Comparison of ENCODE assay signal across 20 cellular contexts in the genomic region with DNA sequence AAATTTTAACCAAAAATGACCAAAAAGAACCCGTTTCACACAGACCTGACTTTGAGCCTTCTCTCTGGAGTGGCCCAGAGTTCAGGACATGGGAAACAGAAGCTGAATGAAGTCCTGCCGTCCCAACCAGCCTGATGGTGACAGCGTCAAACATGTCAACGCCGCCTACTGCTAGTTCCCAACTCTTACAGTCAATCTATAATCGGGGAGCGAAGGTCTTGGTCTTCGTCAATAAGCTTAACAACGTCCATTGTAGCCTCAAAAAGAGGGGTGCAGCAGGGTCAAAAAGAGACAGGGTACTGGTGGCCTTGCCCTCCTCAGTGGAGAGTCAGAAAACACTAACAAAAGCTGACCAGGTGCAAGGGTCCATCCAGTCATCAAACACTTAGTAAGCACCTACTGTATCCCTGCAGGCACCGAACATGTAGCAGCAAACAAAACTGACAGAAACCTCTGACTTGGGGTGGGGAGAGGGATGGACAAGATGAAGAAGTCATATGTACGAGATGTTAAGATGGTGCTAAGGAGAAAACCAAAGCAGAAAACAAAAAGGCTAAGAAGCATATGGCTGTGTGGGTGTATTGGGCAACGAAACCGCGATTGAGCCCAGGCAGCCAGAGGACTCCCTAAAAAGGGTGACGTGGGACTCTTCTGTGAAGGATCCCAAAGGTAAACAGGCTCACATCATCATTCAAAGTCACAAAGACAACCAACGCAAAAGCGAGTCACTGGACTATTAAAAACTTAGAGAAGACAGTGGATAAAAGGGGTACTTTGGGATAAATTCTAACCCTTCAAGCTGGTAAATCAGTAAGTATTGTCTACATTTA. TPM values are rescaled to one million over a fixed set of nuclear protein-coding genes. Genes with fewer than 3 reads are reported as not detected.
A peak's percentile ranks its signal among the peaks of the same experiment; 100 is the strongest.
DNase-seq lines count a peak whose midpoint lies in the region; ATAC-seq and TF ChIP-seq lines count a peak whose summit lies in the region.
"Had no signal": no experiment of that assay in that cellular context is flagged by ENCODE, and none has a peak within 500 bp of the region (broad histone marks: within the 10 kb centered on the region; RNA-seq: fewer than 3 reads in every experiment).

No MANE protein-coding gene starts in this region.

- ATAC-seq in T-helper 17 cell (no peak), Right ventricle myocardium superior (ENCODE audit: poor library complexity) (no peak)
- ATAC-seq: A549; natural killer cell treated with Interleukin-12 subunit alpha and Interleukin-12 subunit beta and Interleukin-15 and Interleukin-18, amount 100 ng/mL, for 72 hours had no signal

- H3K36me3 ChIP-seq in smooth muscle cell (ENCODE audit: low read depth), result no peaks in the 10 kb centered on the region

- peaks cover 95% of the 10 kb centered on the region for H4K20me1 ChIP-seq in smooth muscle cell (ENCODE audit: low read depth)

- DNase-seq in activated T-cell treated with anti-CD3 and anti-CD28 coated beads, Interleukin-2, amount 50 U/mL, for 24 hours, result no peak
- DNase-seq in activated T-cell treated with anti-CD3 and anti-CD28 coated beads for 4 hours (no peak), T-helper 17 cell (no peak), fibroblast of villous mesenchyme (ENCODE audit: low read depth) (peak; percentile 62), smooth muscle cell (lab: John Stamatoyannopoulos, UW; ENCODE audit: unreplicated experiment) (no peak), COLO829 (ENCODE audit: low spot score) (no peak), Right ventricle myocardium superior (no peak)
- DNase-seq in stimulated activated CD4-positive, alpha-beta T cell treated with anti-CD3 and anti-CD28 coated beads, Interleukin-2, amount 100 ng/mL, for 24 hours, result no peak
- DNase-seq: activated gamma-delta T cell; esophagus squamous epithelium; HCEC 1CT; head of caudate nucleus; immature natural killer cell; mammary epithelial cell; NCI-H1694 treated with DMSO at 0.1 percent for 48 hours; NK-92 treated with Interleukin-12 subunit alpha and Interleukin-12 subunit beta, amount 100 ng/mL, for 24 hours; stimulated activated naive CD4-positive, alpha-beta T cell had no signal

- H3K4me3 ChIP-seq in fibroblast of villous mesenchyme (ENCODE audit: low read depth, low read length) (no peak overlapping the region), smooth muscle cell (no peak overlapping the region)
- H3K4me3 ChIP-seq: A549, esophagus squamous epithelium had no signal

- H3K36me3 Mint-ChIP-seq in activated T-cell treated with anti-CD3 and anti-CD28 coated beads, Interleukin-2, amount 50 U/mL, for 24 hours (ENCODE audit: low read depth), result peaks cover 89% of the 10 kb centered on the region
- peaks cover 2% of the 10 kb centered on the region for H3K36me3 Mint-ChIP-seq in T-helper 17 cell (ENCODE audit: low read depth)
- H3K36me3 Mint-ChIP-seq: natural killer cell treated with Interleukin-12 subunit alpha and Interleukin-12 subunit beta and Interleukin-15 and Interleukin-18, amount 100 ng/mL, for 72 hours had no signal

- TF ChIP-seq CTCF in fibroblast of villous mesenchyme (IDR thresholded peaks at IDR 0.05; ENCODE audit: insufficient read depth, low read depth, low read length), result no peak
- no peak for TF ChIP-seq CTCF in smooth muscle cell (IDR thresholded peaks at IDR 0.05; ENCODE audit: borderline replicate concordance, insufficient read depth, poor library complexity, severe bottlenecking)

- no peaks in the 10 kb centered on the region for H3K9me3 ChIP-seq in T-helper 17 cell (ENCODE audit: control insufficient read depth, low read length, poor library complexity, severe bottlenecking)
- no peaks in the 10 kb centered on the region for H3K9me3 ChIP-seq in smooth muscle cell (replicated peaks; ENCODE audit: low read depth)
- H3K9me3 ChIP-seq: A549, esophagus squamous epithelium had no signal

- H3K9me3 Mint-ChIP-seq in activated T-cell treated with anti-CD3 and anti-CD28 coated beads, Interleukin-2, amount 50 U/mL, for 24 hours, result no peaks in the 10 kb centered on the region
- H3K9me3 Mint-ChIP-seq: immature natural killer cell; natural killer cell treated with Interleukin-12 subunit alpha and Interleukin-12 subunit beta and Interleukin-15 and Interleukin-18, amount 100 ng/mL, for 72 hours had no signal

- no peak overlapping the region for H2AFZ ChIP-seq in smooth muscle cell (ENCODE audit: low read depth)

- 82% methylated on average over 17 of the region's 17 CpGs for WGBS in smooth muscle cell (ENCODE audit: low lambda C conversion rate)

- no peak overlapping the region for H3K4me2 ChIP-seq in smooth muscle cell
- H3K4me2 ChIP-seq: A549 had no signal

- H3K4me1 ChIP-seq in smooth muscle cell (ENCODE audit: low read depth), result peaks cover 11% of the 10 kb centered on the region
- H3K4me1 ChIP-seq: A549 had no signal

- H3K4me1 Mint-ChIP-seq in activated T-cell treated with anti-CD3 and anti-CD28 coated beads, Interleukin-2, amount 50 U/mL, for 24 hours (ENCODE audit: low read depth), result peaks cover 28% of the 10 kb centered on the region
- H3K4me1 Mint-ChIP-seq in T-helper 17 cell, result peaks cover 39% of the 10 kb centered on the region

- no peaks in the 10 kb centered on the region for H3K27me3 ChIP-seq in smooth muscle cell (ENCODE audit: low read depth)
- H3K27me3 ChIP-seq: esophagus squamous epithelium had no signal

- no peak overlapping the region for H3K9ac ChIP-seq in smooth muscle cell (ENCODE audit: low read depth)

- intact Hi-C loops in Right ventricle myocardium superior (cut with DNase I), result no loop called here

- peaks cover 88% of the 10 kb centered on the region for H3K79me2 ChIP-seq in smooth muscle cell (ENCODE audit: low read depth)

- no peaks in the 10 kb centered on the region for H3K27me3 Mint-ChIP-seq in activated T-cell treated with anti-CD3 and anti-CD28 coated beads, Interleukin-2, amount 50 U/mL, for 24 hours
- H3K27me3 Mint-ChIP-seq in T-helper 17 cell, result no peaks in the 10 kb centered on the region
- H3K27me3 Mint-ChIP-seq: natural killer cell treated with Interleukin-12 subunit alpha and Interleukin-12 subunit beta and Interleukin-15 and Interleukin-18, amount 100 ng/mL, for 72 hours had no signal

- H3K4me3 Mint-ChIP-seq in activated T-cell treated with anti-CD3 and anti-CD28 coated beads, Interleukin-2, amount 50 U/mL, for 24 hours, result no peak overlapping the region
- H3K4me3 Mint-ChIP-seq in T-helper 17 cell, result no peak overlapping the region
- H3K4me3 Mint-ChIP-seq: immature natural killer cell; natural killer cell treated with Interleukin-12 subunit alpha and Interleukin-12 subunit beta and Interleukin-15 and Interleukin-18, amount 100 ng/mL, for 72 hours had no signal

- peak overlapping the region; percentile 62 for H3K27ac ChIP-seq in smooth muscle cell (ENCODE audit: low read depth)
- H3K27ac ChIP-seq: A549, VCaP had no signal

- peak overlapping the region; percentile 18 for H3K27ac Mint-ChIP-seq in activated T-cell treated with anti-CD3 and anti-CD28 coated beads, Interleukin-2, amount 50 U/mL, for 24 hours
- H3K27ac Mint-ChIP-seq in T-helper 17 cell, result peak overlapping the region; percentile 87

- H3F3A ChIP-seq in smooth muscle cell (ENCODE audit: low read depth), result peaks cover 11% of the 10 kb centered on the region

RNA-seq across cellular contexts. Expression of a gene that starts 12.0 kb away (rescaled TPM):
- total RNA-seq in T-helper 17 cell (10 to 100 TPM; 27.1 to 30.3 TPM), fibroblast of villous mesenchyme (11.9 and 12.5 TPM in 2 replicates), smooth muscle cell (15.4 and 18.8 TPM in 2 replicates), Right ventricle myocardium superior (37.2 TPM)
- polyA plus RNA-seq in smooth muscle cell, result 25.2 and 27.3 TPM in 2 replicates
